8 cellular contexts compared by ENCODE assay signal in the genomic region with DNA sequence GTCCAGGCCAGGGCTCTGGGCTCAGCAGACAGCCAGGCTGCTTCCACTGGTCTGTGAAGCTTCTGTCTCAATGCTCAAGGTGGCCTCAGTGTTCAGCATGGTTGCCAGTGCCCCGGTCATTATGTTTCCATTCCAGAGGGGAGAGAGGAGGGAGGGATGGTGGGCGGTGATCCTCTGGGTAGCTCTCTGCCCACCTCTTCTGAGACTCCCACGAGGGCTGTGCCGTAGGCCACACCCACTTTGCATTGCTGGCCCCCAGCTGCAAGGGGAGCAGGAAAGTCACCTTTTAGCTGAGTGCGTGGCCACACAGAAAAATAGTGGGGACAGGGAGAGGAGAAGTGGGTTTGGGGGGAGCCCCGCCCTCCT. TPM values are rescaled to one million over a fixed set of nuclear protein-coding genes. Genes with fewer than 3 reads are reported as not detected.
DNase-seq lines count a peak whose midpoint lies in the region; ATAC-seq and TF ChIP-seq lines count a peak whose summit lies in the region.

No MANE protein-coding gene starts in this region.

- H3K4me1 Mint-ChIP-seq in osteocyte (ENCODE audit: unreplicated experiment), result peaks cover 54% of the 10 kb centered on the region

- peak; percentile 45 for DNase-seq in DMS79 treated with DMSO at 0.1 percent for 48 hours (lab: John Stamatoyannopoulos, UW)
- DNase-seq in RPMI7951 (ENCODE audit: low read depth), result peak; percentile 71
- peak; percentile 19 for DNase-seq in fibroblast of gingiva (ENCODE audit: low read depth)
- no peak for DNase-seq in osteocyte (ENCODE audit: extremely low spot score, unreplicated experiment)
- DNase-seq in NCI-H2171 (lab: John Stamatoyannopoulos, UW), result no peak
- no peak for DNase-seq in RKO (ENCODE audit: low spot score)
- no peak for DNase-seq in T-helper 9 cell

- H3K36me3 Mint-ChIP-seq in osteocyte (ENCODE audit: unreplicated experiment), result peaks cover 18% of the 10 kb centered on the region

- H3K27me3 Mint-ChIP-seq in osteocyte (ENCODE audit: unreplicated experiment), result no peaks in the 10 kb centered on the region

- no peak for TF ChIP-seq CTCF in osteocyte (IDR thresholded peaks at IDR 0.05)

- peak; percentile 25 for ATAC-seq in GM21717 (IDR thresholded peaks at IDR 0.05; ENCODE audit: unreplicated experiment)

- H3K9me3 Mint-ChIP-seq in osteocyte (ENCODE audit: unreplicated experiment), result no peaks in the 10 kb centered on the region

- H3K27ac Mint-ChIP-seq in osteocyte (ENCODE audit: unreplicated experiment), result peak overlapping the region; percentile 99

- H3K4me3 Mint-ChIP-seq in osteocyte (ENCODE audit: unreplicated experiment), result peak overlapping the region; percentile 86

RNA-seq across cellular contexts. Expression of a gene that starts 42.5 kb away (rescaled TPM):
- 8.8 and 12.3 TPM in 2 replicates for total RNA-seq in RPMI7951 (2014; rRNA removed; shearing (Covaris generic))
- total RNA-seq in osteocyte, result 56.2 and 63.1 TPM in 2 replicates

RNA-seq across cellular contexts. Expression of a gene that starts 50.8 kb away (rescaled TPM):
- 15.7 and 16.3 TPM in 2 replicates for total RNA-seq in RPMI7951 (2014; rRNA removed; shearing (Covaris generic))
- total RNA-seq in osteocyte, result 50.2 and 55.0 TPM in 2 replicates

Comparison
In these comparisons a context has a peak if more than half of its experiments do, and no peak if none do; other contexts are left out.
1. DNase-seq: peak in DMS79 treated with DMSO at 0.1 percent for 48 hours (single experiment), RPMI7951 (single experiment) and fibroblast of gingiva (single experiment); none in osteocyte (single experiment), NCI-H2171 (single experiment), RKO (single experiment) and T-helper 9 cell (single experiment).